ENCODE assay signal across 15 cellular contexts in genomic region chr4:8177544-8177943, GRCh38. TPM values are rescaled to one million over a fixed set of nuclear protein-coding genes. Genes with fewer than 3 reads are reported as not detected.
DNase-seq lines count a peak whose midpoint lies in the region; ATAC-seq and TF ChIP-seq lines count a peak whose summit lies in the region.
"Had no signal": no experiment of that assay in that cellular context is flagged by ENCODE, and none has a peak within 500 bp of the region (broad histone marks: within the 10 kb centered on the region; RNA-seq: fewer than 3 reads in every experiment).

No MANE protein-coding gene starts in this region.

- peak overlapping the region; percentile 83 for H3K27ac Mint-ChIP-seq in mesothelial cell of epicardium
- peak overlapping the region; percentile 79 for H3K27ac Mint-ChIP-seq in stimulated activated memory B cell treated with anti-CD40 and anti-IgM and Interleukin-4, amounts not matched to agents 10 μg/mL and 1 μg/mL and 100 μg/mL, for 72 hours
- H3K27ac Mint-ChIP-seq: CD4-positive, alpha-beta memory T cell; GM23338; H9 had no signal

- no peaks in the 10 kb centered on the region for H3K36me3 ChIP-seq in HEK293 (ENCODE audit: control insufficient read depth in 2 of 2, insufficient read depth in 1 of 2, low read length in 2 of 2)
- H3K36me3 ChIP-seq: BE2C had no signal

- ATAC-seq in stimulated activated memory B cell treated with anti-CD40 and anti-IgM and Interleukin-4, amounts not matched to agents 10 μg/mL and 1 μg/mL and 100 μg/mL, for 72 hours = no peak
- ATAC-seq in HG03159 (IDR thresholded peaks at IDR 0.05; ENCODE audit: unreplicated experiment) = no peak

- no peak overlapping the region for H3K27ac ChIP-seq in HEK293 (ENCODE audit: extremely low read depth, low read depth, low read length)
- H3K27ac ChIP-seq: C4-2B had no signal

- DNase-seq in choroid plexus epithelial cell (ENCODE audit: low read depth) = peak; percentile 27
- no peak for DNase-seq in mesothelial cell of epicardium (ENCODE audit: low spot score in 2 of 2, unreplicated experiment in 2 of 2)
- no peak for DNase-seq in globus pallidus (ENCODE audit: low spot score)
- DNase-seq: DMS79 had no signal

- peaks cover 28% of the 10 kb centered on the region for H3K4me1 Mint-ChIP-seq in mesothelial cell of epicardium
- peaks cover 21% of the 10 kb centered on the region for H3K4me1 Mint-ChIP-seq in stimulated activated memory B cell treated with anti-CD40 and anti-IgM and Interleukin-4, amounts not matched to agents 10 μg/mL and 1 μg/mL and 100 μg/mL, for 72 hours

- TF ChIP-seq CTCF in HEK293 (tag by site-specific recombination; IDR thresholded peaks at IDR 0.05) (no peak), choroid plexus epithelial cell (conservative IDR thresholded peaks at IDR 0.05; ENCODE audit: low read depth, low read length) (no peak), mesothelial cell of epicardium (IDR thresholded peaks at IDR 0.05; ENCODE audit: unreplicated experiment) (no peak)

- H3K36me3 Mint-ChIP-seq in mesothelial cell of epicardium = no peaks in the 10 kb centered on the region
- no peaks in the 10 kb centered on the region for H3K36me3 Mint-ChIP-seq in stimulated activated memory B cell treated with anti-CD40 and anti-IgM and Interleukin-4, amounts not matched to agents 10 μg/mL and 1 μg/mL and 100 μg/mL, for 72 hours
- H3K36me3 Mint-ChIP-seq: CD4-positive, alpha-beta memory T cell had no signal

- CTCF ChIA-PET in HEK293 (lab: Yijun Ruan, JAX) = interaction anchor here (0.5 to 4.4 kb wide), 23 partner anchors 9 to 240 kb away, joined by 3 to 47 read pairs (median 5); partner anchors contain the start of gene SH3TC1

- H3K4me3 ChIP-seq in HEK293 (ENCODE audit: low read depth, low read length) (no peak overlapping the region), choroid plexus epithelial cell (ENCODE audit: low read depth, low read length) (no peak overlapping the region)
- H3K4me3 ChIP-seq: A549, GM12878, GM23338 had no signal

- H3K4me1 ChIP-seq in HEK293 (ENCODE audit: control insufficient read depth, insufficient read depth, low read length) = no peaks in the 10 kb centered on the region

- H3K9me3 ChIP-seq in HEK293 (ENCODE audit: control insufficient read depth, insufficient read depth, low read depth, low read length) = no peaks in the 10 kb centered on the region
- H3K9me3 ChIP-seq: A549, BE2C had no signal

- H3K4me3 Mint-ChIP-seq in mesothelial cell of epicardium = no peak overlapping the region
- no peak overlapping the region for H3K4me3 Mint-ChIP-seq in stimulated activated memory B cell treated with anti-CD40 and anti-IgM and Interleukin-4, amounts not matched to agents 10 μg/mL and 1 μg/mL and 100 μg/mL, for 72 hours
- H3K4me3 Mint-ChIP-seq: CD4-positive, alpha-beta memory T cell; GM23338; H9 had no signal

- no peaks in the 10 kb centered on the region for H3K27me3 Mint-ChIP-seq in mesothelial cell of epicardium (ENCODE audit: low read depth)
- no peaks in the 10 kb centered on the region for H3K27me3 Mint-ChIP-seq in stimulated activated memory B cell treated with anti-CD40 and anti-IgM and Interleukin-4, amounts not matched to agents 10 μg/mL and 1 μg/mL and 100 μg/mL, for 72 hours

- no peaks in the 10 kb centered on the region for H3K9me3 Mint-ChIP-seq in mesothelial cell of epicardium
- no peaks in the 10 kb centered on the region for H3K9me3 Mint-ChIP-seq in stimulated activated memory B cell treated with anti-CD40 and anti-IgM and Interleukin-4, amounts not matched to agents 10 μg/mL and 1 μg/mL and 100 μg/mL, for 72 hours
- H3K9me3 Mint-ChIP-seq: CD4-positive, alpha-beta memory T cell; GM23338 had no signal

- POLR2A ChIA-PET in HEK293 (lab: Yijun Ruan, JAX) = interaction anchor here (0.6 to 1.1 kb wide), 2 partner anchors 13 to 21 kb away, joined by 3 read pairs; partner anchors contain the start of gene SH3TC1

TF ChIP-seq in HEK293, 187 proteins besides CTCF, POLR2A, EP300 and RAD21:
- TF ChIP-seq ZIC2 (tag by site-specific recombination; IDR thresholded peaks at IDR 0.05) = 0 out of 2 replicates have a peak, but pooled peaks have one; percentile 15
- no peak for TF ChIP-seq TCF7L2 (IDR thresholded peaks at IDR 0.05; ENCODE audit: borderline replicate concordance, low read depth, low read length)

RNA-seq across cellular contexts. Expression of gene ABLIM2, which starts 18.9 kb away (rescaled TPM):
- 2.7 to 3.5 TPM (median 3.1 TPM) in 3 replicates for total RNA-seq in mesothelial cell of epicardium

RNA-seq across cellular contexts. Expression of gene SH3TC1, which starts 21.5 kb away (rescaled TPM):
- total RNA-seq in mesothelial cell of epicardium = 22.0 to 24.0 TPM (median 23.2 TPM) in 3 replicates
- total RNA-seq: G401 had no signal
